In genomic region chr19:5627395-5627904, GRCh38 we compare ENCODE assay signal across 8 cellular contexts. TPM values are rescaled to one million over a fixed set of nuclear protein-coding genes. Genes with fewer than 3 reads are reported as not detected.
DNase-seq lines count a peak whose midpoint lies in the region; ATAC-seq and TF ChIP-seq lines count a peak whose summit lies in the region.

No MANE protein-coding gene starts in this region.

- no peaks in the 10 kb centered on the region for H3K9me3 Mint-ChIP-seq in CD4-positive, CD25-positive, alpha-beta regulatory T cell
- H3K9me3 Mint-ChIP-seq in activated naive CD8-positive, alpha-beta T cell (ENCODE audit: low read depth): no peaks in the 10 kb centered on the region

- H3K27ac Mint-ChIP-seq in CD4-positive, CD25-positive, alpha-beta regulatory T cell: peak overlapping the region; percentile 12 to 89 (median 63)
- H3K27ac Mint-ChIP-seq in activated naive CD8-positive, alpha-beta T cell: peak overlapping the region; percentile 76

- H3K36me3 ChIP-seq in CD4-positive, CD25-positive, alpha-beta regulatory T cell (ENCODE audit: control insufficient read depth, insufficient read depth, low read length): peaks cover 53% of the 10 kb centered on the region
- H3K36me3 ChIP-seq in lower lobe of right lung (peaks cover 56% of the 10 kb centered on the region), stomach (peaks cover 29 to 59% (median 53%) of the 10 kb centered on the region in 4 donors)

- no peak for ATAC-seq in CD4-positive, CD25-positive, alpha-beta regulatory T cell (ENCODE audit: low read depth in 2 of 2)
- ATAC-seq in lower lobe of right lung (no peak), GM18870 (IDR thresholded peaks at IDR 0.05; ENCODE audit: unreplicated experiment) (no peak), HG02759 (IDR thresholded peaks at IDR 0.05; ENCODE audit: unreplicated experiment) (no peak)

- H3K4me3 Mint-ChIP-seq in CD4-positive, CD25-positive, alpha-beta regulatory T cell: peak overlapping the region in 3 of 4 donors; percentile 22 to 70 (median 70)
- peak overlapping the region; percentile 76 for H3K4me3 Mint-ChIP-seq in activated naive CD8-positive, alpha-beta T cell

- intact Hi-C loops in lower lobe of right lung (cut with DNase I) (no loop called here), stomach (cut with DNase I; ENCODE audit: low total_unique reads) (no loop called here)

- H3K9me3 ChIP-seq in CD4-positive, CD25-positive, alpha-beta regulatory T cell (ENCODE audit: control insufficient read depth in 2 of 2, low read length in 2 of 2): no peaks in the 10 kb centered on the region
- H3K9me3 ChIP-seq in lower lobe of right lung: no peaks in the 10 kb centered on the region
- no peaks in the 10 kb centered on the region for H3K9me3 ChIP-seq in stomach

- no peaks in the 10 kb centered on the region for H3K27me3 ChIP-seq in CD4-positive, CD25-positive, alpha-beta regulatory T cell (ENCODE audit: control insufficient read depth, insufficient read depth, low read length)
- H3K27me3 ChIP-seq in lower lobe of right lung (ENCODE audit: low read depth): no peaks in the 10 kb centered on the region
- no peaks in the 10 kb centered on the region for H3K27me3 ChIP-seq in stomach

- H3K27me3 Mint-ChIP-seq in CD4-positive, CD25-positive, alpha-beta regulatory T cell: peaks cover 7% of the 10 kb centered on the region
- no peaks in the 10 kb centered on the region for H3K27me3 Mint-ChIP-seq in activated naive CD8-positive, alpha-beta T cell

- WGBS in stomach, 5 donors: 51 to 61% (median 56%) methylated on average over 6 of the region's 6 CpGs

- no peak for TF ChIP-seq POLR2A in stomach (IDR thresholded peaks at IDR 0.05)

- no peak overlapping the region for H3K4me3 ChIP-seq in CD4-positive, CD25-positive, alpha-beta regulatory T cell (ENCODE audit: low read depth, low read length)
- H3K4me3 ChIP-seq in lower lobe of right lung (no peak overlapping the region), stomach (no peak overlapping the region), coronary artery (no peak overlapping the region)

- DNase-seq in CD4-positive, CD25-positive, alpha-beta regulatory T cell: peak in 1 of 3 donors; percentile 56
- DNase-seq in NCI-H2171 (lab: John Stamatoyannopoulos, UW): peak; percentile 73
- peak; percentile 86 for DNase-seq in lower lobe of right lung
- peak; percentile 39 for DNase-seq in stomach
- no peak for DNase-seq in coronary artery (ENCODE audit: low spot score)

- H3K36me3 Mint-ChIP-seq in CD4-positive, CD25-positive, alpha-beta regulatory T cell: peaks cover 51% of the 10 kb centered on the region
- H3K36me3 Mint-ChIP-seq in activated naive CD8-positive, alpha-beta T cell: peaks cover 20% of the 10 kb centered on the region

- peaks cover 84% of the 10 kb centered on the region for H3K4me1 ChIP-seq in CD4-positive, CD25-positive, alpha-beta regulatory T cell (ENCODE audit: control insufficient read depth, insufficient read depth, low read length, poor library complexity, severe bottlenecking)
- H3K4me1 ChIP-seq in lower lobe of right lung (peaks cover 81% of the 10 kb centered on the region), stomach (peaks cover 70 to 86% (median 77%) of the 10 kb centered on the region in 4 donors)

- no peak overlapping the region for H3K27ac ChIP-seq in CD4-positive, CD25-positive, alpha-beta regulatory T cell (ENCODE audit: insufficient read depth, low read length, poor library complexity, severe bottlenecking)
- no peak overlapping the region for H3K27ac ChIP-seq in lower lobe of right lung
- H3K27ac ChIP-seq in stomach: peak overlapping the region in 3 of 5 donors; percentile 34 to 39 (median 38)
- peak overlapping the region in 1 of 2 donors; percentile 3 for H3K27ac ChIP-seq in coronary artery

- TF ChIP-seq CTCF in lower lobe of right lung (IDR thresholded peaks at IDR 0.05): no peak
- no peak for TF ChIP-seq CTCF in stomach (IDR thresholded peaks at IDR 0.05)
- TF ChIP-seq CTCF in coronary artery (IDR thresholded peaks at IDR 0.05): no peak

- no peak for TF ChIP-seq EP300 in stomach (IDR thresholded peaks at IDR 0.05)

- H3K4me1 Mint-ChIP-seq in CD4-positive, CD25-positive, alpha-beta regulatory T cell: peaks cover 18 to 84% (median 68%) of the 10 kb centered on the region in 4 donors
- H3K4me1 Mint-ChIP-seq in activated naive CD8-positive, alpha-beta T cell (ENCODE audit: low read depth): peaks cover 67% of the 10 kb centered on the region

RNA-seq across cellular contexts. Expression of gene SAFB, which starts 4.6 kb away (rescaled TPM):
- 204 TPM for total RNA-seq in CD4-positive, CD25-positive, alpha-beta regulatory T cell
- 10 to 100 TPM; 36.9 to 56.2 (median 45.9) TPM for polyA plus RNA-seq in CD4-positive, CD25-positive, alpha-beta regulatory T cell
- 87.1 TPM for total RNA-seq in lower lobe of right lung
- total RNA-seq in stomach: 100 to 1,000 TPM in 3 of 5 donors, 10 to 100 TPM in 2; 46.1 to 636 (median 195) TPM
- polyA plus RNA-seq in stomach: 10 to 100 TPM; 33.1 to 46.3 (median 39.0) TPM

RNA-seq across cellular contexts. Expression of gene SAFB2, which starts 4.9 kb away (rescaled TPM):
- 271 TPM for total RNA-seq in CD4-positive, CD25-positive, alpha-beta regulatory T cell
- polyA plus RNA-seq in CD4-positive, CD25-positive, alpha-beta regulatory T cell: 10 to 100 TPM; 23.0 to 26.1 (median 23.3) TPM
- total RNA-seq in lower lobe of right lung: 81.8 TPM
- total RNA-seq in stomach: 100 to 1,000 TPM in 4 of 5 donors, 10 to 100 TPM in 1; 67.2 to 237 (median 126) TPM
- 10 to 100 TPM; 38.5 to 49.8 (median 46.6) TPM for polyA plus RNA-seq in stomach

RNA-seq across cellular contexts. Expression of gene MICOS13, which starts 52.9 kb away (rescaled TPM):
- 21.2 TPM for total RNA-seq in CD4-positive, CD25-positive, alpha-beta regulatory T cell
- 100 to 1,000 TPM in 2 of 4 donors, 10 to 100 TPM in 2; 90.6 to 110 (median 100) TPM for polyA plus RNA-seq in CD4-positive, CD25-positive, alpha-beta regulatory T cell
- 42.7 TPM for total RNA-seq in lower lobe of right lung
- total RNA-seq in stomach: 100 to 1,000 TPM in 1 of 5 donors, 10 to 100 TPM in 4; 11.0 to 171 (median 27.5) TPM
- polyA plus RNA-seq in stomach: 100 to 1,000 TPM in 2 of 3 donors, 10 to 100 TPM in 1; 96.7 to 136 (median 121) TPM

RNA-seq across cellular contexts. Expression of gene HSD11B1L, which starts 53.4 kb away (rescaled TPM):
- total RNA-seq in CD4-positive, CD25-positive, alpha-beta regulatory T cell: 2.4 TPM
- polyA plus RNA-seq in CD4-positive, CD25-positive, alpha-beta regulatory T cell: 1 to 10 TPM; 1.8 to 3.0 (median 2.3) TPM
- total RNA-seq in lower lobe of right lung (8.6 TPM), stomach (10 to 100 TPM in 1 of 5 donors, 1 to 10 TPM in 3, under 1 TPM in 1; 0.89 to 26.8 (median 2.0) TPM)
- polyA plus RNA-seq in stomach: 10 to 100 TPM in 2 of 3 donors, 1 to 10 TPM in 1; 8.9 to 16.5 (median 11.2) TPM

RNA-seq across cellular contexts. Expression of gene TINCR, which starts 59.7 kb away (rescaled TPM):
- total RNA-seq in CD4-positive, CD25-positive, alpha-beta regulatory T cell: 3.1 TPM
- polyA plus RNA-seq in CD4-positive, CD25-positive, alpha-beta regulatory T cell: not detected
- total RNA-seq in lower lobe of right lung (3.9 TPM), stomach (under 1 TPM in 1 of 5 donors, not detected in 4; 0.18 TPM)
- polyA plus RNA-seq in stomach: 10 to 100 TPM in 1 of 3 donors, under 1 TPM in 2; 0.15 to 14.2 (median 0.19) TPM

Comparison
In these comparisons a context has a peak if more than half of its experiments do, and no peak if none do; other contexts are left out.
1. H3K27ac ChIP-seq: peak in stomach (3 of 5); none in CD4-positive, CD25-positive, alpha-beta regulatory T cell (single experiment) and lower lobe of right lung (single experiment).